In the genomic region with DNA sequence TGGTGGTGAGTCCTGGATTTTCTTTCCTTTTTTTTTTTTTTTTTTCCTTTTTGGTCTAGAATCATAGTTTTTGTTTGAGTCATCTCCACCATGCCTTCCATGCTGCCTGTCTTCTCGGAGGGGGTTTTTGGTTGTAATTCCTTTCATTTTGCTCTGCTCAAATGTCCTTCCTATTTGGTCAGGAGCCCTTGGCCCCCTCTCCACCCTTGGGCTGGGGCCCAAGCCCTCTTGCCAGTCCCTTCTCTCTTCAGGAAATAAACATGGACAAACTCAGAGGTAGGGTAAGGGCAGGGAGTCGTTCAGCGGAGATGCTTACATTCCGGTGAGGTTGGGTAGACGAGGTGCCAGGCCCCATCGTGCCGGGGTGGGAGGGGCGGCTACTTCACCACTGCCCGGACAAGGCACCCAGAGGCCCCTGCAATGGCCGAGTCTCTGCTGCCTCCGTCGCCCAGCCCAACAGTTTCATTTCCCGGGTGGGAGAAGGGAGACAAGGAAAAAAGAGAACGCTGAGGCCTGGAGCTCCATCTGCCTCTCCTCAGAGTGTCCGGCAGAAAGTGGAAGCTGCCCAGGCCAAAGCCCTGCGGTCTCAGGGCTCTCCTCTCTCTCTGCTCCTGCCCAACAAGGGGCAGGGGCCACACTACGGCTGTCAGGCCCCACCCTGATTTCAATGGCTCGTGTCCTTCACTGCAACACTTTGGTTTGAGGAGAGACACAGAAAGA, we compare ENCODE assay signal across 9 cellular contexts. TPM values are rescaled to one million over a fixed set of nuclear protein-coding genes. Genes with fewer than 3 reads are reported as not detected.
DNase-seq lines count a peak whose midpoint lies in the region; ATAC-seq and TF ChIP-seq lines count a peak whose summit lies in the region.
"Had no signal": no experiment of that assay in that cellular context is flagged by ENCODE, and none has a peak within 500 bp of the region (broad histone marks: within the 10 kb centered on the region; RNA-seq: fewer than 3 reads in every experiment).

No MANE protein-coding gene starts in this region.

- H2BK5ac ChIP-seq in IMR-90 (ENCODE audit: low read depth, low read length, poor library complexity, severe bottlenecking) = peak overlapping the region; percentile 95
- H2BK5ac ChIP-seq in neuronal stem cell (ENCODE audit: low read length) = no peak overlapping the region

- H2AFZ ChIP-seq in IMR-90 (replicated peaks; ENCODE audit: low read length, poor library complexity) (peak overlapping the region; percentile 97), neuronal stem cell (ENCODE audit: low read length) (peak overlapping the region; percentile 62)

- H4K8ac ChIP-seq in IMR-90 (ENCODE audit: low read depth in 2 of 2, low read length in 2 of 2) (peak overlapping the region; percentile 50 to 99), neuronal stem cell (ENCODE audit: low read depth, low read length) (no peak overlapping the region)

- peak overlapping the region in 8 of 10 experiments; percentile 7 to 59 (median 38); a peak in 14 of 20 replicates for H3K4me3 ChIP-seq in BLaER1 treated with 17β-estradiol and CSF1 and Interleukin-3, amounts not matched to agents 10 nM and 100 nM
- no peak overlapping the region; the same call in 1 of the 2 replicates for H3K4me3 ChIP-seq in IMR-90 (ENCODE audit: insufficient read depth, low read depth, low read length)
- H3K4me3 ChIP-seq in choroid plexus epithelial cell (ENCODE audit: low read depth, low read length) = no peak overlapping the region
- H3K4me3 ChIP-seq in neuronal stem cell (ENCODE audit: low read length in 2 of 2) = no peak overlapping the region

- H2AK9ac ChIP-seq in IMR-90 (replicated peaks; ENCODE audit: low read depth, low read length, poor library complexity) = peak overlapping the region; percentile 96

- DNase-seq in IMR-90 = peak; percentile 81
- DNase-seq in choroid plexus epithelial cell (ENCODE audit: low read depth) = peak; percentile 85
- no peak for DNase-seq in neuronal stem cell (ENCODE audit: low spot score)
- DNase-seq in GM10248 (ENCODE audit: extremely low spot score) = no peak
- no peak for DNase-seq in activated CD4-positive, CD25-positive, alpha-beta regulatory T cell treated with anti-CD3 and anti-CD28 coated beads, Interleukin-2, amount 50 U/mL, for 72 hours
- DNase-seq: naive thymus-derived CD8-positive, alpha-beta T cell had no signal

- TF ChIP-seq RAD21 in IMR-90 (IDR thresholded peaks at IDR 0.05; ENCODE audit: low read length) = no peak

- TF ChIP-seq CTCF in IMR-90 (conservative IDR thresholded peaks at IDR 0.05; ENCODE audit: low read depth, low read length) (no peak), choroid plexus epithelial cell (conservative IDR thresholded peaks at IDR 0.05; ENCODE audit: low read depth, low read length) (no peak), GM10248 (IDR thresholded peaks at IDR 0.05; ENCODE audit: control extremely low read depth, extremely low read depth, low read depth, missing control alignments) (no peak)

- no peaks in the 10 kb centered on the region for H3K9me3 ChIP-seq in BLaER1 treated with 17β-estradiol and CSF1 and Interleukin-3, amounts not matched to agents 10 nM and 100 nM (replicated peaks in 1 of 11)
- H3K9me3 ChIP-seq in IMR-90 (ENCODE audit: control insufficient read depth, insufficient read depth, low read length) (no peaks in the 10 kb centered on the region), neuronal stem cell (replicated peaks in 1 of 2; ENCODE audit: control insufficient read depth in 2 of 2, insufficient read depth in 1 of 2, low read depth in 1 of 2, low read length in 2 of 2) (no peaks in the 10 kb centered on the region)

- H3K4me1 ChIP-seq in BLaER1 treated with 17β-estradiol and CSF1 and Interleukin-3, amounts not matched to agents 10 nM and 100 nM = peaks cover 62 to 79% (median 76%) of the 10 kb centered on the region in 10 experiments
- H3K4me1 ChIP-seq in IMR-90 (ENCODE audit: control insufficient read depth, insufficient read depth, low read length) (peaks cover 12% of the 10 kb centered on the region), neuronal stem cell (ENCODE audit: control insufficient read depth in 2 of 2, insufficient read depth in 1 of 2, low read depth in 1 of 2, low read length in 2 of 2) (peaks cover 5 to 17% of the 10 kb centered on the region in 2 donors)

- 86% methylated on average over 6 of the region's 18 CpGs; no CpG with 5 or more reads in 1 of the 2 experiments for WGBS in IMR-90 (ENCODE audit: extremely low coverage in 2 of 2, insufficient read length in 1 of 2), 2 experiments
- no CpG with 5 or more reads among the region's 18 CpGs for WGBS in neuronal stem cell (ENCODE audit: extremely low coverage in 2 of 2, insufficient read length in 2 of 2, insufficient replicate concordance in 1 of 2), 2 donors

- dilution Hi-C loops in IMR-90 (cut with HindIII; ENCODE audit: low sequenced_read_pairs, unreplicated experiment) = no loop called here

- H4K20me1 ChIP-seq in BLaER1 treated with 17β-estradiol and CSF1 and Interleukin-3, amounts not matched to agents 10 nM and 100 nM = peaks cover 0 to 37% (median 9%) of the 10 kb centered on the region in 11 experiments; a peak in 16 of 22 replicates
- 0 out of 2 replicates have a peak, but pooled peaks cover 2% of the 10 kb centered on the region for H4K20me1 ChIP-seq in IMR-90 (ENCODE audit: insufficient read depth, low read length)

- H3K27ac ChIP-seq in BLaER1 treated with 17β-estradiol and CSF1 and Interleukin-3, amounts not matched to agents 10 nM and 100 nM = peak overlapping the region; percentile 49 to 87 (median 74)
- H3K27ac ChIP-seq in IMR-90 (ENCODE audit: insufficient read depth, low read length) = peak overlapping the region; percentile 80
- H3K27ac ChIP-seq in neuronal stem cell (replicated peaks; ENCODE audit: low read length) = no peak overlapping the region

- H3K23ac ChIP-seq in IMR-90 (ENCODE audit: low read depth, low read length) = peak overlapping the region; percentile 95
- H3K23ac ChIP-seq in neuronal stem cell (ENCODE audit: low read depth, low read length, poor library complexity) = no peak overlapping the region

- peaks cover 10% of the 10 kb centered on the region for H3K9me1 ChIP-seq in IMR-90 (ENCODE audit: insufficient read depth, low read length)

- H2BK12ac ChIP-seq in neuronal stem cell (ENCODE audit: low read length) = peak overlapping the region; percentile 34

- ATAC-seq in IMR-90 (ENCODE audit: low read depth) = peak; percentile 66
- ATAC-seq in GM18868 (IDR thresholded peaks at IDR 0.05; ENCODE audit: unreplicated experiment) = no peak
- no peak for ATAC-seq in GM19463 (IDR thresholded peaks at IDR 0.05; ENCODE audit: unreplicated experiment)
- ATAC-seq: naive thymus-derived CD8-positive, alpha-beta T cell had no signal

- no TSS peak for BruUV-seq in IMR-90 (replicated peaks; lab: Mats Ljungman, UMichigan)

- H4K91ac ChIP-seq in IMR-90 (ENCODE audit: insufficient read depth, low read depth, low read length) (peak overlapping the region; percentile 97), neuronal stem cell (ENCODE audit: low read depth, low read length, poor library complexity) (no peak overlapping the region)

- H3K14ac ChIP-seq in IMR-90 (replicated peaks; ENCODE audit: low read depth, low read length) = peak overlapping the region; percentile 92
- H3K14ac ChIP-seq in neuronal stem cell (ENCODE audit: low read length) = no peak overlapping the region

- H4K5ac ChIP-seq in IMR-90 (ENCODE audit: low read depth, low read length) = peak overlapping the region; percentile 96

- peak overlapping the region; percentile 48 to 74 (median 64); a peak in 21 of 22 replicates for H3K9ac ChIP-seq in BLaER1 treated with 17β-estradiol and CSF1 and Interleukin-3, amounts not matched to agents 10 nM and 100 nM
- H3K9ac ChIP-seq in IMR-90 (ENCODE audit: low read depth, low read length) (peak overlapping the region; percentile 15; the same call in 1 of the 2 replicates), neuronal stem cell (ENCODE audit: low read depth, low read length, poor library complexity) (no peak overlapping the region)

- peaks cover 6 to 37% (median 10%) of the 10 kb centered on the region in 11 experiments; a peak in 21 of 22 replicates for H3K36me3 ChIP-seq in BLaER1 treated with 17β-estradiol and CSF1 and Interleukin-3, amounts not matched to agents 10 nM and 100 nM
- 0 out of 2 replicates have a peak, but pooled peaks cover 2% of the 10 kb centered on the region for H3K36me3 ChIP-seq in IMR-90 (ENCODE audit: control insufficient read depth, insufficient read depth, low read length)
- peaks cover 0 to 5% of the 10 kb centered on the region in 2 donors for H3K36me3 ChIP-seq in neuronal stem cell (replicated peaks in 1 of 2; ENCODE audit: control insufficient read depth in 2 of 2, insufficient read depth in 2 of 2, low read length in 2 of 2)

- peak overlapping the region; percentile 98 for H2BK20ac ChIP-seq in IMR-90 (ENCODE audit: low read depth, low read length)

- CTCF ChIA-PET in IMR-90 (lab: Yijun Ruan, JAX) (no interaction called here), GM10248 (lab: Yijun Ruan, JAX) (no interaction called here)

- no peaks in the 10 kb centered on the region for H3K27me3 ChIP-seq in BLaER1 treated with 17β-estradiol and CSF1 and Interleukin-3, amounts not matched to agents 10 nM and 100 nM
- H3K27me3 ChIP-seq in IMR-90 (ENCODE audit: control insufficient read depth, insufficient read depth, low read length) = no peaks in the 10 kb centered on the region
- H3K27me3 ChIP-seq in neuronal stem cell (ENCODE audit: control insufficient read depth in 3 of 3, insufficient read depth in 3 of 3, low read depth in 1 of 3, low read length in 3 of 3) = no peaks in the 10 kb centered on the region

- POLR2A ChIA-PET in IMR-90 (lab: Charles Lee; ENCODE audit: unreplicated experiment) = no interaction called here
- POLR2A ChIA-PET in GM10248 (lab: Yijun Ruan, JAX) = no interaction called here

- H3K4ac ChIP-seq in IMR-90 (ENCODE audit: low read depth, low read length) = peak overlapping the region; percentile 99
- no peak overlapping the region for H3K4ac ChIP-seq in neuronal stem cell (ENCODE audit: low read length)

- peaks cover 1 to 19% of the 10 kb centered on the region in 2 experiments; a peak in 3 of 4 replicates for H3K79me1 ChIP-seq in IMR-90 (ENCODE audit: low read depth in 1 of 2, low read length in 2 of 2)
- no peaks in the 10 kb centered on the region for H3K79me1 ChIP-seq in neuronal stem cell (ENCODE audit: low read depth, low read length)

- in situ Hi-C loops in IMR-90 (cut with MboI; ENCODE audit: low sequenced_read_pairs) = no loop called here

- H3K18ac ChIP-seq in IMR-90 (ENCODE audit: low read depth, low read length) (peak overlapping the region; percentile 88), neuronal stem cell (ENCODE audit: low read length) (peak overlapping the region; percentile 15)

- H2AK5ac ChIP-seq in IMR-90 (ENCODE audit: low read depth, low read length) (peak overlapping the region; percentile 94), neuronal stem cell (ENCODE audit: low read depth, low read length) (no peak overlapping the region)

- H2BK15ac ChIP-seq in IMR-90 (ENCODE audit: low read depth, low read length) = peak overlapping the region; percentile 92
- no peak overlapping the region for H2BK15ac ChIP-seq in neuronal stem cell (ENCODE audit: low read length)

- no peak for TF ChIP-seq POLR2A in IMR-90 (IDR thresholded peaks at IDR 0.05; ENCODE audit: low read depth, low read length)

- intact Hi-C loops in IMR-90 (cut with micrococcal nuclease) = no loop called here

- H2BK120ac ChIP-seq in IMR-90 (ENCODE audit: low read depth, low read length) (peak overlapping the region; percentile 99), neuronal stem cell (ENCODE audit: low read depth, low read length) (no peak overlapping the region)

- H3K4me2 ChIP-seq in BLaER1 treated with 17β-estradiol and CSF1 and Interleukin-3, amounts not matched to agents 10 nM and 100 nM = peak overlapping the region; percentile 82 to 99 (median 93)
- H3K4me2 ChIP-seq in IMR-90 (ENCODE audit: low read depth, low read length) (peak overlapping the region; percentile 89), neuronal stem cell (ENCODE audit: insufficient read depth, low read length, poor library complexity, severe bottlenecking) (no peak overlapping the region)

- H3K56ac ChIP-seq in IMR-90 (ENCODE audit: extremely low read depth, insufficient read depth, low read length) = peak overlapping the region; percentile 85

RNA-seq across cellular contexts. Expression of gene ZNF574, which starts 12.7 kb away (rescaled TPM):
- 8.1 and 10.0 TPM in 2 replicates for total RNA-seq in IMR-90 (2012; rRNA removed)
- 12.7 and 14.1 TPM in 2 replicates for polyA plus RNA-seq in IMR-90 (2012; rRNA removed)
- polyA plus RNA-seq in IMR-90 (2012; cell fraction: cytosol; rRNA removed) = 4.9 and 11.7 TPM in 2 replicates
- polyA plus RNA-seq in IMR-90 (2012; cell fraction: nucleus; rRNA removed; ENCODE audit: low replicate concordance) = 4.1 and 12.6 TPM in 2 replicates
- 13.3 TPM for polyA plus RNA-seq in neuronal stem cell (2013, experiment 1 of 2)
- 13.5 TPM for polyA plus RNA-seq in neuronal stem cell (2013, experiment 2 of 2)

RNA-seq across cellular contexts. Expression of gene GRIK5, which starts 18.6 kb away (rescaled TPM):
- total RNA-seq in IMR-90 (2012; rRNA removed) = not detected in 2 replicates
- 0.07 and 0.10 TPM in 2 replicates for polyA plus RNA-seq in IMR-90 (2012; rRNA removed)
- 0.12 TPM in 1 of 2 replicates, not detected in the other for polyA plus RNA-seq in IMR-90 (2012; cell fraction: cytosol; rRNA removed)
- polyA plus RNA-seq in IMR-90 (2012; cell fraction: nucleus; rRNA removed; ENCODE audit: low replicate concordance) = 0.57 and 1.1 TPM in 2 replicates
- polyA plus RNA-seq in neuronal stem cell (2013, experiment 1 of 2) = 21.6 TPM
- polyA plus RNA-seq in neuronal stem cell (2013, experiment 2 of 2) = 21.7 TPM
- polyA plus RNA-seq: naive thymus-derived CD8-positive, alpha-beta T cell had no signal

RNA-seq across cellular contexts. Expression of gene POU2F2, which starts 43.6 kb away (rescaled TPM):
- total RNA-seq in IMR-90 (2012; rRNA removed) = 0.54 and 0.56 TPM in 2 replicates
- polyA plus RNA-seq in IMR-90 (2012; rRNA removed) = 5.0 and 6.6 TPM in 2 replicates
- 1.8 and 5.3 TPM in 2 replicates for polyA plus RNA-seq in IMR-90 (2012; cell fraction: cytosol; rRNA removed)
- polyA plus RNA-seq in IMR-90 (2012; cell fraction: nucleus; rRNA removed; ENCODE audit: low replicate concordance) = 11.7 and 16.9 TPM in 2 replicates
- 2.4 TPM for polyA plus RNA-seq in neuronal stem cell (2013, experiment 1 of 2)
- polyA plus RNA-seq in neuronal stem cell (2013, experiment 2 of 2) = 2.5 TPM

Comparison
In these comparisons a context has a peak if more than half of its experiments do, and no peak if none do; other contexts are left out.
1. H3K4me3 ChIP-seq: peak in BLaER1 treated with 17β-estradiol and CSF1 and Interleukin-3, amounts not matched to agents 10 nM and 100 nM (8 of 10); none in IMR-90 (single experiment), choroid plexus epithelial cell (single experiment) and neuronal stem cell (0 of 2).
2. DNase-seq: peak in IMR-90 (single experiment) and choroid plexus epithelial cell (single experiment); none in neuronal stem cell (single experiment), GM10248 (single experiment) and activated CD4-positive, CD25-positive, alpha-beta regulatory T cell treated with anti-CD3 and anti-CD28 coated beads, Interleukin-2, amount 50 U/mL, for 72 hours (single experiment).